11 cellular contexts compared by ENCODE assay signal in genomic region chr12:47822863-47823262, GRCh38. TPM values are rescaled to one million over a fixed set of nuclear protein-coding genes. Genes with fewer than 3 reads are reported as not detected.
DNase-seq lines count a peak whose midpoint lies in the region; ATAC-seq, FAIRE-seq and TF ChIP-seq lines count a peak whose summit lies in the region.
"Had no signal": no experiment of that assay in that cellular context is flagged by ENCODE, and none has a peak within 500 bp of the region (broad histone marks: within the 10 kb centered on the region; RNA-seq: fewer than 3 reads in every experiment).

No MANE protein-coding gene starts in this region.

- H3K27me3 ChIP-seq in mammary epithelial cell (ENCODE audit: insufficient read depth, low read length): no peaks in the 10 kb centered on the region
- H3K27me3 ChIP-seq in colonic mucosa: no peaks in the 10 kb centered on the region
- H3K27me3 ChIP-seq in neural progenitor cell: peaks cover 22% of the 10 kb centered on the region
- no peaks in the 10 kb centered on the region for H3K27me3 ChIP-seq in upper lobe of right lung
- H3K27me3 ChIP-seq in HepG2 (ENCODE audit: control insufficient read depth in 1 of 2, insufficient read depth in 2 of 2, low read length in 2 of 2): peaks cover 0 to 41% of the 10 kb centered on the region in 2 experiments; a peak in 3 of 5 replicates

- no peak for TF ChIP-seq RAD21 in HepG2 (CRISPR knock-in tag; IDR thresholded peaks at IDR 0.05)

- H3K36me3 ChIP-seq in mammary epithelial cell (ENCODE audit: insufficient read depth, low read length) (no peaks in the 10 kb centered on the region), colonic mucosa (no peaks in the 10 kb centered on the region), neural progenitor cell (no peaks in the 10 kb centered on the region), upper lobe of right lung (no peaks in the 10 kb centered on the region), HepG2 (replicated peaks in 1 of 2; ENCODE audit: control insufficient read depth in 1 of 2, insufficient read depth in 2 of 2, low read length in 2 of 2) (no peaks in the 10 kb centered on the region)

- H3K27ac Mint-ChIP-seq in MCF 10A (ENCODE audit: low read depth, unreplicated experiment) (peak overlapping the region; percentile 99), neural progenitor cell (peak overlapping the region; percentile 82)

- BruUV-seq in MCF 10A (replicated peaks; lab: Mats Ljungman, UMichigan) (no TSS peak), mammary epithelial cell (replicated peaks; lab: Mats Ljungman, UMichigan) (no TSS peak), HepG2 (replicated peaks; lab: Mats Ljungman, UMichigan) (no TSS peak)

- no peaks in the 10 kb centered on the region for H3K9me3 Mint-ChIP-seq in MCF 10A (ENCODE audit: unreplicated experiment)
- H3K9me3 Mint-ChIP-seq in neural progenitor cell: no peaks in the 10 kb centered on the region
- H3K9me3 Mint-ChIP-seq: stimulated activated naive CD8-positive, alpha-beta T cell treated with anti-CD3 and anti-CD28 coated beads, Interleukin-15, amount 100 ng/mL, for 72 hours had no signal

- H3K27ac ChIP-seq in mammary epithelial cell (ENCODE audit: insufficient read depth, low read depth, low read length): no peak overlapping the region
- peak overlapping the region; percentile 80 for H3K27ac ChIP-seq in colonic mucosa
- no peak overlapping the region for H3K27ac ChIP-seq in neural progenitor cell
- H3K27ac ChIP-seq in upper lobe of right lung: peak overlapping the region; percentile 97
- no peak overlapping the region for H3K27ac ChIP-seq in HepG2 (ENCODE audit: extremely low read length, insufficient read depth, low read length)

- H3K9me3 ChIP-seq in mammary epithelial cell (replicated peaks; ENCODE audit: insufficient read depth, low read length): no peaks in the 10 kb centered on the region
- H3K9me3 ChIP-seq in colonic mucosa: no peaks in the 10 kb centered on the region
- no peaks in the 10 kb centered on the region for H3K9me3 ChIP-seq in neural progenitor cell (ENCODE audit: low read depth)
- H3K9me3 ChIP-seq in upper lobe of right lung: no peaks in the 10 kb centered on the region
- H3K9me3 ChIP-seq in HepG2 (ENCODE audit: low read length): no peaks in the 10 kb centered on the region

- H3K36me3 Mint-ChIP-seq in MCF 10A (ENCODE audit: insufficient read depth, unreplicated experiment) (no peaks in the 10 kb centered on the region), neural progenitor cell (no peaks in the 10 kb centered on the region)

- H4K20me1 ChIP-seq in mammary epithelial cell (ENCODE audit: insufficient read depth, low read length) (no peaks in the 10 kb centered on the region), neural progenitor cell (ENCODE audit: low read depth) (peaks cover 5% of the 10 kb centered on the region), HepG2 (ENCODE audit: insufficient read depth, low read length) (peaks cover 1% of the 10 kb centered on the region; the same call in 1 of the 2 replicates)

- no peak overlapping the region for H2AFZ ChIP-seq in mammary epithelial cell (ENCODE audit: low read depth, low read length)
- no peak overlapping the region for H2AFZ ChIP-seq in neural progenitor cell (replicated peaks)
- H2AFZ ChIP-seq in HepG2 (ENCODE audit: low read length): no peak overlapping the region

- H3K4me3 ChIP-seq in mammary epithelial cell (replicated peaks in 1 of 3; ENCODE audit: insufficient read depth in 1 of 3, low read depth in 2 of 3, low read length in 3 of 3): no peak overlapping the region
- H3K4me3 ChIP-seq in colonic mucosa: no peak overlapping the region
- H3K4me3 ChIP-seq in neural progenitor cell: no peak overlapping the region
- H3K4me3 ChIP-seq in upper lobe of right lung: no peak overlapping the region
- H3K4me3 ChIP-seq in HepG2 (replicated peaks in 1 of 3; ENCODE audit: insufficient read depth in 1 of 3, low read depth in 2 of 3, low read length in 3 of 3): no peak overlapping the region

- H3K4me1 Mint-ChIP-seq in MCF 10A (ENCODE audit: insufficient read depth, unreplicated experiment) (peaks cover 67% of the 10 kb centered on the region), neural progenitor cell (peaks cover 69% of the 10 kb centered on the region)

- DNase-seq in MCF 10A (ENCODE audit: unreplicated experiment): no peak
- no peak for DNase-seq in mammary epithelial cell
- no peak for DNase-seq in colonic mucosa
- no peak for DNase-seq in neural progenitor cell (ENCODE audit: low spot score)
- DNase-seq in upper lobe of right lung: no peak
- DNase-seq in DMS53 (lab: John Stamatoyannopoulos, UW): no peak
- no peak for DNase-seq in HepG2 (ENCODE audit: low spot score)
- DNase-seq in ureter (ENCODE audit: low spot score): no peak
- DNase-seq: H7; NCI-H524 treated with DMSO at 0.1 percent for 48 hours; stimulated activated naive CD8-positive, alpha-beta T cell treated with anti-CD3 and anti-CD28 coated beads, Interleukin-15, amount 100 ng/mL, for 72 hours had no signal

- no peak for TF ChIP-seq POLR2A in HepG2 (IDR thresholded peaks at IDR 0.05; ENCODE audit: insufficient read depth in 1 of 2, low read depth in 2 of 2, low read length in 2 of 2)

- TF ChIP-seq CTCF in MCF 10A (IDR thresholded peaks at IDR 0.05; ENCODE audit: unreplicated experiment) (no peak), mammary epithelial cell (conservative IDR thresholded peaks at IDR 0.05 in 1 of 2, IDR thresholded peaks at IDR 0.05 in 1 of 2; ENCODE audit: extremely low read depth in 1 of 2, insufficient read depth in 1 of 2, low read depth in 1 of 2, low read length in 2 of 2) (no peak), colonic mucosa (IDR thresholded peaks at IDR 0.05) (no peak), neural progenitor cell (IDR thresholded peaks at IDR 0.05) (no peak), upper lobe of right lung (IDR thresholded peaks at IDR 0.05) (no peak), HepG2 (CRISPR knock-in tag; IDR thresholded peaks at IDR 0.05) (no peak)

- no peaks in the 10 kb centered on the region for H3K27me3 Mint-ChIP-seq in MCF 10A (ENCODE audit: insufficient read depth, unreplicated experiment)
- peaks cover 22% of the 10 kb centered on the region for H3K27me3 Mint-ChIP-seq in neural progenitor cell (ENCODE audit: insufficient read depth, low read depth)
- H3K27me3 Mint-ChIP-seq: stimulated activated naive CD8-positive, alpha-beta T cell treated with anti-CD3 and anti-CD28 coated beads, Interleukin-15, amount 100 ng/mL, for 72 hours had no signal

- CTCF ChIA-PET in MCF 10A (lab: Yijun Ruan, JAX) (interaction anchor here (1.1 to 3.1 kb wide), 6 partner anchors 9 to 107 kb away, joined by 3 to 22 read pairs (median 6); no protein-coding TSS in a partner anchor), mammary epithelial cell (lab: Charles Lee; ENCODE audit: low non-redundant PET) (no interaction called here), HepG2 (lab: Yijun Ruan, JAX; ENCODE audit: low intra/inter-chr PET ratio, low total read pairs) (no interaction called here)

- H3K9ac ChIP-seq in mammary epithelial cell (ENCODE audit: insufficient read depth, low read length): no peak overlapping the region
- peak overlapping the region in 1 of 2 donors; percentile 24 for H3K9ac ChIP-seq in colonic mucosa (ENCODE audit: low read depth in 2 of 2, low read length in 2 of 2)
- H3K9ac ChIP-seq in neural progenitor cell: no peak overlapping the region
- no peak overlapping the region for H3K9ac ChIP-seq in HepG2 (ENCODE audit: insufficient read depth, low read depth, low read length)

- TF ChIP-seq EP300 in HepG2 (IDR thresholded peaks at IDR 0.05; ENCODE audit: low read depth in 2 of 2, low read length in 2 of 2) (no peak), HepG2 (CRISPR knock-in tag; IDR thresholded peaks at IDR 0.05; ENCODE audit: borderline replicate concordance) (no peak)

- intact Hi-C loops in MCF 10A (cut with micrococcal nuclease) (loop anchor here (10.0 kb wide), 1 partner anchor 738 kb away; no protein-coding TSS in a partner anchor), mammary epithelial cell (cut with micrococcal nuclease) (no loop called here), colonic mucosa (cut with DNase I) (no loop called here), upper lobe of right lung (cut with DNase I) (no loop called here), HepG2 (cut with micrococcal nuclease; ENCODE audit: unreplicated experiment) (no loop called here)

- POLR2A ChIA-PET in MCF 10A (lab: Yijun Ruan, JAX) (interaction anchor here (1.0 to 2.9 kb wide), 4 partner anchors 9 to 15 kb away, joined by 3 to 20 read pairs (median 6); no protein-coding TSS in a partner anchor), HepG2 (lab: Yijun Ruan, JAX) (no interaction called here)

- H3K4me1 ChIP-seq in mammary epithelial cell (ENCODE audit: insufficient read depth, low read length) (peaks cover 50% of the 10 kb centered on the region), colonic mucosa (peaks cover 4% of the 10 kb centered on the region), neural progenitor cell (peaks cover 21% of the 10 kb centered on the region), upper lobe of right lung (peaks cover 78% of the 10 kb centered on the region), HepG2 (ENCODE audit: insufficient read depth, low read length) (peaks cover 40% of the 10 kb centered on the region)

- in situ Hi-C loops in mammary epithelial cell (cut with MboI; ENCODE audit: low sequenced_read_pairs in 2 of 2): no loop called here
- in situ Hi-C loops in HepG2 (cut with HindIII; ENCODE audit: extremely low pct_ligation_motif_present, low pct_unique_long_range_greater_than_20kb): no loop called here

- H3K79me2 ChIP-seq in mammary epithelial cell (ENCODE audit: insufficient read depth, low read length) (peaks cover 29% of the 10 kb centered on the region), neural progenitor cell (ENCODE audit: low read depth) (peaks cover 14% of the 10 kb centered on the region), HepG2 (ENCODE audit: insufficient read depth, low read length) (no peaks in the 10 kb centered on the region)

- H3F3A ChIP-seq in neural progenitor cell (ENCODE audit: low read depth): peaks cover 28% of the 10 kb centered on the region

- no peak for FAIRE-seq in HepG2 (lab: Jason Lieb, UNC)

- ATAC-seq in upper lobe of right lung (no peak), HepG2 (no peak)
- ATAC-seq: stimulated activated naive CD8-positive, alpha-beta T cell treated with anti-CD3 and anti-CD28 coated beads, Interleukin-15, amount 100 ng/mL, for 72 hours had no signal

- H3K4me3 Mint-ChIP-seq in MCF 10A (ENCODE audit: unreplicated experiment) (peak overlapping the region; percentile 31), neural progenitor cell (peak overlapping the region; percentile 20)
- H3K4me3 Mint-ChIP-seq: stimulated activated naive CD8-positive, alpha-beta T cell treated with anti-CD3 and anti-CD28 coated beads, Interleukin-15, amount 100 ng/mL, for 72 hours had no signal

- WGBS in mammary epithelial cell (ENCODE audit: low coverage, missing lambda C conversion rate): 85% methylated on average over 3 of the region's 3 CpGs
- 23% methylated on average over 3 of the region's 3 CpGs for WGBS in HepG2 (ENCODE audit: low lambda C conversion rate)

- dilution Hi-C loops in mammary epithelial cell (cut with HindIII; ENCODE audit: low sequenced_read_pairs): no loop called here

- H3K4me2 ChIP-seq in mammary epithelial cell (ENCODE audit: insufficient read depth, low read depth, low read length): no peak overlapping the region
- H3K4me2 ChIP-seq in neural progenitor cell: no peak overlapping the region
- no peak overlapping the region for H3K4me2 ChIP-seq in HepG2 (ENCODE audit: low read depth, low read length)

RNA-seq across cellular contexts. Expression of gene HDAC7, which starts 3.2 kb away (rescaled TPM):
- total RNA-seq in MCF 10A (2022) (65.0 and 80.1 TPM in 2 replicates), mammary epithelial cell (10 to 100 TPM; 17.7 to 72.1 TPM), colonic mucosa (10 to 100 TPM; 27.3 to 29.7 TPM), neural progenitor cell (ENCODE audit: low replicate concordance) (7.2 and 14.2 TPM in 2 replicates), upper lobe of right lung (135 TPM), HepG2 (2016; rRNA removed; fragmentation: Illumina TruSeq; extraction: Trizol) (3.7 and 4.6 TPM in 2 replicates), ureter (144 TPM)
- polyA plus RNA-seq in mammary epithelial cell (30.5 TPM), HepG2 (2011; rRNA removed) (8.5 and 10.8 TPM in 2 replicates)
- 96.1 TPM for polyA minus RNA-seq in mammary epithelial cell
- 1.5 and 2.7 TPM in 2 replicates for total RNA-seq in HepG2 (2016; cell fraction: cytosol; rRNA removed; fragmentation: Illumina TruSeq; extraction: Trizol; ENCODE audit: low read depth)
- total RNA-seq in HepG2 (2016; cell fraction: insoluble cytoplasmic fraction; rRNA removed; fragmentation: Illumina TruSeq; extraction: Trizol): 3.3 and 5.0 TPM in 2 replicates
- 4.5 and 5.3 TPM in 2 replicates for total RNA-seq in HepG2 (2016; cell fraction: membrane; rRNA removed; fragmentation: Illumina TruSeq; extraction: Trizol)
- total RNA-seq in HepG2 (2016; cell fraction: nucleus; rRNA removed; fragmentation: Illumina TruSeq; extraction: Trizol): 5.2 and 5.6 TPM in 2 replicates
- 3.4 and 5.9 TPM in 2 replicates for polyA plus RNA-seq in HepG2 (2011; cell fraction: cytosol; rRNA removed)
- polyA plus RNA-seq in HepG2 (2011; cell fraction: nucleus; rRNA removed): 44.6 and 61.9 TPM in 2 replicates
- 3.9 and 6.2 TPM in 2 replicates for polyA plus RNA-seq in HepG2 (2012)
- polyA plus RNA-seq in HepG2 (2016; cell fraction: cytosol; fragmentation: Illumina TruSeq; extraction: Trizol; ENCODE audit: low read depth): 1.6 and 1.8 TPM in 2 replicates
- 7.3 and 8.0 TPM in 2 replicates for polyA plus RNA-seq in HepG2 (2016; cell fraction: insoluble cytoplasmic fraction; fragmentation: Illumina TruSeq; extraction: Trizol; ENCODE audit: low read depth)
- 5.0 and 6.0 TPM in 2 replicates for polyA plus RNA-seq in HepG2 (2016; cell fraction: membrane; fragmentation: Illumina TruSeq; extraction: Trizol; ENCODE audit: low read depth)
- 15.8 and 16.2 TPM in 2 replicates for polyA plus RNA-seq in HepG2 (2016; cell fraction: nucleus; fragmentation: Illumina TruSeq; extraction: Trizol; ENCODE audit: insufficient read depth, low read depth)
- polyA minus RNA-seq in HepG2 (2011; rRNA and poly(A)+ RNA removed; ENCODE audit: low replicate concordance): 11.8 and 35.8 TPM in 2 replicates
- polyA minus RNA-seq in HepG2 (2011; cell fraction: cytosol; rRNA and poly(A)+ RNA removed): 2.3 and 4.6 TPM in 2 replicates
- polyA minus RNA-seq in HepG2 (2011; cell fraction: nucleus; rRNA and poly(A)+ RNA removed): 6.8 and 9.5 TPM in 2 replicates

RNA-seq across cellular contexts. Expression of gene SLC48A1, which starts 49.8 kb away (rescaled TPM):
- total RNA-seq in MCF 10A (2022): 19.4 and 20.2 TPM in 2 replicates
- 10 to 100 TPM; 22.0 to 29.3 TPM for total RNA-seq in mammary epithelial cell
- polyA plus RNA-seq in mammary epithelial cell: 11.8 TPM
- polyA minus RNA-seq in mammary epithelial cell: 22.0 TPM
- 10 to 100 TPM; 12.2 to 17.9 TPM for total RNA-seq in colonic mucosa
- total RNA-seq in neural progenitor cell (ENCODE audit: low replicate concordance): 8.3 and 16.7 TPM in 2 replicates
- total RNA-seq in upper lobe of right lung: 40.9 TPM
- 2.6 and 3.7 TPM in 2 replicates for total RNA-seq in HepG2 (2016; rRNA removed; fragmentation: Illumina TruSeq; extraction: Trizol)
- total RNA-seq in HepG2 (2016; cell fraction: cytosol; rRNA removed; fragmentation: Illumina TruSeq; extraction: Trizol; ENCODE audit: low read depth): 2.3 and 3.1 TPM in 2 replicates
- 2.3 and 3.4 TPM in 2 replicates for total RNA-seq in HepG2 (2016; cell fraction: insoluble cytoplasmic fraction; rRNA removed; fragmentation: Illumina TruSeq; extraction: Trizol)
- 5.0 and 6.3 TPM in 2 replicates for total RNA-seq in HepG2 (2016; cell fraction: membrane; rRNA removed; fragmentation: Illumina TruSeq; extraction: Trizol)
- total RNA-seq in HepG2 (2016; cell fraction: nucleus; rRNA removed; fragmentation: Illumina TruSeq; extraction: Trizol): 2.5 and 2.6 TPM in 2 replicates
- polyA plus RNA-seq in HepG2 (2011; rRNA removed): 2.2 and 3.1 TPM in 2 replicates
- polyA plus RNA-seq in HepG2 (2011; cell fraction: cytosol; rRNA removed): 2.4 and 2.6 TPM in 2 replicates
- polyA plus RNA-seq in HepG2 (2011; cell fraction: nucleus; rRNA removed): 3.1 and 4.1 TPM in 2 replicates
- 2.1 and 3.5 TPM in 2 replicates for polyA plus RNA-seq in HepG2 (2012)
- polyA plus RNA-seq in HepG2 (2016; cell fraction: cytosol; fragmentation: Illumina TruSeq; extraction: Trizol; ENCODE audit: low read depth): 3.8 and 3.9 TPM in 2 replicates
- polyA plus RNA-seq in HepG2 (2016; cell fraction: insoluble cytoplasmic fraction; fragmentation: Illumina TruSeq; extraction: Trizol; ENCODE audit: low read depth): 2.6 and 3.2 TPM in 2 replicates
- 6.3 and 6.9 TPM in 2 replicates for polyA plus RNA-seq in HepG2 (2016; cell fraction: membrane; fragmentation: Illumina TruSeq; extraction: Trizol; ENCODE audit: low read depth)
- 5.6 and 6.3 TPM in 2 replicates for polyA plus RNA-seq in HepG2 (2016; cell fraction: nucleus; fragmentation: Illumina TruSeq; extraction: Trizol; ENCODE audit: insufficient read depth, low read depth)
- 5.7 and 45.5 TPM in 2 replicates for polyA minus RNA-seq in HepG2 (2011; rRNA and poly(A)+ RNA removed; ENCODE audit: low replicate concordance)
- 1.5 and 2.1 TPM in 2 replicates for polyA minus RNA-seq in HepG2 (2011; cell fraction: cytosol; rRNA and poly(A)+ RNA removed)
- 1.7 and 2.8 TPM in 2 replicates for polyA minus RNA-seq in HepG2 (2011; cell fraction: nucleus; rRNA and poly(A)+ RNA removed)
- total RNA-seq in ureter: 41.3 TPM

Comparison
In these comparisons a context has a peak if more than half of its experiments do, and no peak if none do; other contexts are left out.
1. H3K27ac ChIP-seq: peak in colonic mucosa (single experiment) and upper lobe of right lung (single experiment); none in mammary epithelial cell (single experiment), neural progenitor cell (single experiment) and HepG2 (single experiment).